Comparison of ENCODE assay signal across 8 cellular contexts in the genomic region with DNA sequence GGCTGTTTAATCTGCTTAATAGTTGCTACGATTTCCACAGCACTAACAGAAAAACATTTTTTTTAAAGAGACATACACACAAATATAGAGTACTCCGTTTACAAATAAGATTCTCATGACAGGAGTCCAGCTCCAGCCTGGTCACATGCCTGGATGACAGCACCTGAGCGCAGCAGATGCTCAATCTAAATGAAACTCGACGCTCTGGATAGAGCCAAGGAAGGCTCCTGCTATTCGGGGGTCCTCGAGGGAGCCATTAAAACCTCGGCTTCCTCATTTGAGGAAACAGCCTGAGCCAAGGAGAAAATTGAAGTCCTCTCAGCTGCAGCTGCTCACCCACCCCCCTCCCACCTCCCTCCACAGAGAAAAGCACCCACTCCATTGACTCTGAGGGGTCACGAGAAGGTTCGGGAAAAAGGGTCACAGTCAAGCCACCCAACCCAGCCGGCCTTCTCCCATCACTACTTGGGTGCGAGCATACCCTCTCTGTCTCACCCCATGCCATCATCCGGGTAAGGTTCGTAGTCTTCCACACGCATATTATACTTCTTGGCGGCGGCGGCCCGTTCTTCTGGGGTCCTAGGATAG. TPM values are rescaled to one million over a fixed set of nuclear protein-coding genes. Genes with fewer than 3 reads are reported as not detected.
DNase-seq lines count a peak whose midpoint lies in the region; ATAC-seq and TF ChIP-seq lines count a peak whose summit lies in the region.

No MANE protein-coding gene starts in this region.

- no peak for DNase-seq in activated CD4-positive, alpha-beta memory T cell treated with anti-CD3 and anti-CD28 coated beads, Interleukin-2, amount 10 ng/mL, durations not matched to agents 7 days and 5 days
- DNase-seq in right cardiac atrium (no peak), NCI-H1694 (lab: John Stamatoyannopoulos, UW) (no peak)
- no peak for DNase-seq in activated CD4-positive, alpha-beta T cell treated with anti-CD3 and anti-CD28 coated beads, Interleukin-2, amount 50 U/mL, for 1 hour

- ATAC-seq in HG02642 (IDR thresholded peaks at IDR 0.05; ENCODE audit: poor library complexity, unreplicated experiment), result peak; percentile 27
- ATAC-seq in right cardiac atrium, result no peak
- ATAC-seq in HG03520 (IDR thresholded peaks at IDR 0.05; ENCODE audit: unreplicated experiment), result no peak

- CTCF ChIA-PET in activated CD4-positive, alpha-beta memory T cell treated with anti-CD3 and anti-CD28 coated beads, Interleukin-2, amount 10 ng/mL, durations not matched to agents 7 days and 5 days (lab: Charles Lee), result interaction anchor here (4.1 to 9.6 kb wide), 2 partner anchors 11 to 18 kb away, joined by 54 to 94 read pairs; no protein-coding TSS in a partner anchor

- H3K27me3 Mint-ChIP-seq in activated CD4-positive, alpha-beta memory T cell treated with anti-CD3 and anti-CD28 coated beads, Interleukin-2, amount 10 ng/mL, durations not matched to agents 7 days and 5 days, result no peaks in the 10 kb centered on the region

- peak overlapping the region; percentile 85 for H3K4me3 ChIP-seq in right cardiac atrium (ENCODE audit: low read length)
- peak overlapping the region; percentile 80 for H3K4me3 ChIP-seq in skeletal muscle satellite cell (ENCODE audit: low read length)

- peaks cover 42% of the 10 kb centered on the region for H3K4me1 Mint-ChIP-seq in activated CD4-positive, alpha-beta memory T cell treated with anti-CD3 and anti-CD28 coated beads, Interleukin-2, amount 10 ng/mL, durations not matched to agents 7 days and 5 days

- no peaks in the 10 kb centered on the region for H3K4me1 ChIP-seq in right cardiac atrium (ENCODE audit: control insufficient read depth, insufficient read depth, low read length)
- peaks cover 11% of the 10 kb centered on the region for H3K4me1 ChIP-seq in skeletal muscle satellite cell (ENCODE audit: control insufficient read depth, insufficient read depth, low read length)

- no peaks in the 10 kb centered on the region for H3K27me3 ChIP-seq in right cardiac atrium (ENCODE audit: control insufficient read depth, insufficient read depth)
- no peaks in the 10 kb centered on the region for H3K27me3 ChIP-seq in skeletal muscle satellite cell (ENCODE audit: control insufficient read depth, insufficient read depth, low read length)

- POLR2A ChIA-PET in activated CD4-positive, alpha-beta memory T cell treated with anti-CD3 and anti-CD28 coated beads, Interleukin-2, amount 10 ng/mL, durations not matched to agents 7 days and 5 days (lab: Charles Lee), result interaction anchor here (0.9 to 8.6 kb wide), 5 partner anchors 10 to 182 kb away, joined by 4 to 135 read pairs (median 9); a partner anchor contains a TSS

- peak overlapping the region; percentile 90 for H3K4me3 Mint-ChIP-seq in activated CD4-positive, alpha-beta memory T cell treated with anti-CD3 and anti-CD28 coated beads, Interleukin-2, amount 10 ng/mL, durations not matched to agents 7 days and 5 days

- peak overlapping the region; percentile 95 for H3K27ac Mint-ChIP-seq in activated CD4-positive, alpha-beta memory T cell treated with anti-CD3 and anti-CD28 coated beads, Interleukin-2, amount 10 ng/mL, durations not matched to agents 7 days and 5 days

- peaks cover 45% of the 10 kb centered on the region for H3K36me3 Mint-ChIP-seq in activated CD4-positive, alpha-beta memory T cell treated with anti-CD3 and anti-CD28 coated beads, Interleukin-2, amount 10 ng/mL, durations not matched to agents 7 days and 5 days (ENCODE audit: low read depth)

- H3K4me2 ChIP-seq in skeletal muscle satellite cell (ENCODE audit: low read length), result peak overlapping the region; percentile 96

- no peak for TF ChIP-seq CTCF in C4-2B (conservative IDR thresholded peaks at IDR 0.05)

- H3K27ac ChIP-seq in C4-2B (peak overlapping the region; percentile 90), right cardiac atrium (ENCODE audit: low read length) (peak overlapping the region; percentile 71)

- no peaks in the 10 kb centered on the region for H3K9me3 Mint-ChIP-seq in activated CD4-positive, alpha-beta memory T cell treated with anti-CD3 and anti-CD28 coated beads, Interleukin-2, amount 10 ng/mL, durations not matched to agents 7 days and 5 days

- intact Hi-C loops in right cardiac atrium (cut with DNase I), result loop anchor here in 1 of 4 donors (10.0 kb wide), 1 partner anchor 184 kb away; a partner anchor contains a TSS

- peaks cover 27% of the 10 kb centered on the region for H3K36me3 ChIP-seq in skeletal muscle satellite cell (ENCODE audit: insufficient read depth, low read length)

- H3K9ac ChIP-seq in skeletal muscle satellite cell (ENCODE audit: low read depth, low read length), result peak overlapping the region; percentile 90

- under 1% methylated on average over 19 of the region's 19 CpGs for WGBS in right cardiac atrium

- H3K9me3 ChIP-seq in right cardiac atrium (ENCODE audit: control insufficient read depth, low read length), result no peaks in the 10 kb centered on the region
- no peaks in the 10 kb centered on the region for H3K9me3 ChIP-seq in skeletal muscle satellite cell (replicated peaks; ENCODE audit: low read length)

RNA-seq across cellular contexts. Expression of a gene that starts 0.7 kb away (rescaled TPM):
- total RNA-seq in activated CD4-positive, alpha-beta memory T cell treated with anti-CD3 and anti-CD28 coated beads, Interleukin-2, amount 10 ng/mL, durations not matched to agents 7 days and 5 days, result 100 to 1,000 TPM; 315 to 324 TPM
- 100 to 1,000 TPM; 344 to 447 (median 412) TPM for total RNA-seq in right cardiac atrium
- 1,100 TPM for polyA plus RNA-seq in right cardiac atrium
- 105 and 147 TPM in 2 replicates for total RNA-seq in skeletal muscle satellite cell (2012; rRNA removed)

RNA-seq across cellular contexts. Expression of a gene that starts 6.8 kb away (rescaled TPM):
- 10 to 100 TPM; 57.7 to 58.8 TPM for total RNA-seq in activated CD4-positive, alpha-beta memory T cell treated with anti-CD3 and anti-CD28 coated beads, Interleukin-2, amount 10 ng/mL, durations not matched to agents 7 days and 5 days
- 10 to 100 TPM; 32.1 to 41.1 (median 35.5) TPM for total RNA-seq in right cardiac atrium
- 9.5 TPM for polyA plus RNA-seq in right cardiac atrium
- total RNA-seq in skeletal muscle satellite cell (2012; rRNA removed), result 7.0 and 7.1 TPM in 2 replicates

RNA-seq across cellular contexts. Expression of a gene that starts 9.3 kb away (rescaled TPM):
- total RNA-seq in activated CD4-positive, alpha-beta memory T cell treated with anti-CD3 and anti-CD28 coated beads, Interleukin-2, amount 10 ng/mL, durations not matched to agents 7 days and 5 days, result 100 to 1,000 TPM; 138 to 139 TPM
- total RNA-seq in right cardiac atrium, result 10 to 100 TPM in 1 of 4 donors, 1 to 10 TPM in 3; 6.7 to 10.2 (median 8.5) TPM
- polyA plus RNA-seq in right cardiac atrium, result 7.7 TPM
- total RNA-seq in skeletal muscle satellite cell (2012; rRNA removed), result 1.3 and 1.7 TPM in 2 replicates

Comparison
In these comparisons a context has a peak if more than half of its experiments do, and no peak if none do; other contexts are left out.
1. RNA of a gene that starts 9.3 kb away (total RNA-seq): 138 to 139 TPM in activated CD4-positive, alpha-beta memory T cell treated with anti-CD3 and anti-CD28 coated beads, Interleukin-2, amount 10 ng/mL, durations not matched to agents 7 days and 5 days; 6.7 to 10.2 TPM in right cardiac atrium; every median in the first group is over 10 times any median in the second.